ENCODE assay signal across 1 cellular context in the genomic region with DNA sequence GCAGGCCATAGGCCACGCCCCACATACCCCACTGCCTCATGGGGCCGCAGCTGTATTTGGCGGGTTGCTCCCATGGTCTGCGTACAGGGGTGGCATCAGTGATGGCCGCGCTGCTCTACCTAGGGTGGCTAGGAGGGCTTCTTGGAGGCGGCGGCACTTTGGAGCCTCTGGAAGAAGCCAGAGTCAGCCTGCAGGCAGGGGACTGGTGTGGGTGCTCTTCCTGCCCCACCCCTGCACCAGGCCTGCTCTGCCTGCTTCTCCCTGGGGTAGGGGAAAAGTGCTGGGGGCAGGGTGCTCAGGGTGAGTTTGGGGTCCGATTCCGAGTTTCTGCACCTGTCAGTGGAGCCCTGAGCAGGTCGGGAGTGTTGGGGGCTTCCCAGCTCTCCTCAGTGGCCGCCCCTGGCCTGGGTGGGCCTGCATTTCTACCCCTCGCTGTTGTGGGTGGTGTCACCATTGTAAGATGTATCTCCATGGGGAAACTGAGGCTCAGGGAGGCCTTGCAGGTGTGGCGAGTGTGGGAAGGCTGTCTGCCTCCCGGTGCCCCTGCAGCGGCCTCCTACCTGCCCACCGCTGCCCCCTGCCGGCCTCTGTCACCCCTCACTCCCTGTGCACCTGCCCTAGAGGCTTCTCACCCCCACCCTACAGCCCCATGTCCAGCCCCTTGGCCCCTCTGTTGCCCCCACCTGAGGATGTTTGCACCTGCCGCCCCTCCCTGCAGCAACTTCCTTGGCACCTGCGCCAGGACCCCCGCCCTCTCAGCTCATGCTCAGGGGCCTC.
TF ChIP-seq lines count a peak whose summit lies in the region.

No MANE protein-coding gene starts in this region.

TF ChIP-seq in HepG2, 621 proteins besides CTCF, POLR2A, EP300 and RAD21 (continued from another document):
- TF ChIP-seq, protein P1, sequence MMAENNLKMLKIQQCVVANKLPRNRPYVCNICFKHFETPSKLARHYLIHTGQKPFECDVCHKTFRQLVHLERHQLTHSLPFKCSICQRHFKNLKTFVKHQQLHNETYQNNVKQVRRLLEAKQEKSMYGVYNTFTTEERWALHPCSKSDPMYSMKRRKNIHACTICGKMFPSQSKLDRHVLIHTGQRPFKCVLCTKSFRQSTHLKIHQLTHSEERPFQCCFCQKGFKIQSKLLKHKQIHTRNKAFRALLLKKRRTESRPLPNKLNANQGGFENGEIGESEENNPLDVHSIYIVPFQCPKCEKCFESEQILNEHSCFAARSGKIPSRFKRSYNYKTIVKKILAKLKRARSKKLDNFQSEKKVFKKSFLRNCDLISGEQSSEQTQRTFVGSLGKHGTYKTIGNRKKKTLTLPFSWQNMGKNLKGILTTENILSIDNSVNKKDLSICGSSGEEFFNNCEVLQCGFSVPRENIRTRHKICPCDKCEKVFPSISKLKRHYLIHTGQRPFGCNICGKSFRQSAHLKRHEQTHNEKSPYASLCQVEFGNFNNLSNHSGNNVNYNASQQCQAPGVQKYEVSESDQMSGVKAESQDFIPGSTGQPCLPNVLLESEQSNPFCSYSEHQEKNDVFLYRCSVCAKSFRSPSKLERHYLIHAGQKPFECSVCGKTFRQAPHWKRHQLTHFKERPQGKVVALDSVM (CRISPR knock-in tag; IDR thresholded peaks at IDR 0.05): 0 out of 2 replicates have a peak, but pooled peaks have one; percentile 13
- TF ChIP-seq ZBTB1 (CRISPR knock-in tag; IDR thresholded peaks at IDR 0.05; ENCODE audit: borderline replicate concordance): no peak
- peak; percentile 63 for TF ChIP-seq STAG1 (CRISPR knock-in tag; IDR thresholded peaks at IDR 0.05)
